ENCODE assay signal across 14 cellular contexts in the genomic region with DNA sequence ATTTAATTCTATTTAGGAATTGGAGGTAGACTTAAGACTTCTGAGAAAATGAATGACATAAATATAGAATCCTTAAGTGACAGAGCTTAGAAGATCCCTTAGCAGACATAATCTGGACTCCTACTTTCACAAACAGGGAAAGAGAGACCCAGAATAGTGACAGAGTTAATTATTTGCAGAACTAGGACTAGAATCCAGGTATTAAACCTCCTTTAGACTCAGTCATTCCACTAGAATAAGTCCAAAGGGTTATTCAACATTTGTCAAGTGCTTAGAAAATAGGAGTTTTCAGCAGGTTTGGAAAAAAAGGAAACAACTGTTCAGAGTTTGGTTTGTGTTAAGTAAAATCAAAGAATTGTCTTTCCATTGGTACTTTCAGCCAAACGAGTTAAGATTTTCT. TPM values are rescaled to one million over a fixed set of nuclear protein-coding genes. Genes with fewer than 3 reads are reported as not detected.
"Had no signal": no experiment of that assay in that cellular context is flagged by ENCODE, and none has a peak within 500 bp of the region (broad histone marks: within the 10 kb centered on the region; RNA-seq: fewer than 3 reads in every experiment).

No MANE protein-coding gene starts in this region.

- ATAC-seq: activated naive CD8-positive, alpha-beta T cell treated with anti-CD3 and anti-CD28 coated beads, Interleukin-2, amount 50 U/mL, for 24 hours; left ventricle myocardium superior; WTC11 had no signal

- H3K4me3 ChIP-seq: cardiac muscle cell, skin epidermis had no signal

- DNase-seq: activated CD4-positive, alpha-beta T cell treated with anti-CD3 and anti-CD28 coated beads, Interleukin-2, amount 10 ng/mL, durations not matched to agents 7 days and 5 days; activated CD8-positive, alpha-beta memory T cell treated with anti-CD3 and anti-CD28 coated beads for 24 hours; activated naive CD4-positive, alpha-beta T cell treated with Interleukin-2 at 50 U/mL for 16 hours; activated naive CD8-positive, alpha-beta T cell treated with anti-CD3 and anti-CD28 coated beads, Interleukin-2, amount 50 U/mL, for 24 hours; effector CD8-positive, alpha-beta T cell; left ventricle myocardium superior; retina; trophoblast cell had no signal

- H3K27me3 ChIP-seq: cardiac muscle cell had no signal

- H3K36me3 ChIP-seq: cardiac muscle cell had no signal

- H3K4me1 ChIP-seq: parathyroid adenoma had no signal

- FAIRE-seq: astrocyte had no signal

- H3K27ac ChIP-seq: epithelial cell of prostate, parathyroid adenoma, skin epidermis had no signal

- H3K9ac ChIP-seq: parathyroid adenoma had no signal

RNA-seq across cellular contexts. Expression of a gene that starts 13.3 kb away (rescaled TPM):
- polyA plus RNA-seq: cardiac muscle cell had no signal
